ENCODE assay signal across 8 cellular contexts in genomic region chr4:8419222-8420041, GRCh38. TPM values are rescaled to one million over a fixed set of nuclear protein-coding genes. Genes with fewer than 3 reads are reported as not detected.
DNase-seq lines count a peak whose midpoint lies in the region; ATAC-seq and TF ChIP-seq lines count a peak whose summit lies in the region.

No MANE protein-coding gene starts in this region.

- no peaks in the 10 kb centered on the region for H3K36me3 ChIP-seq in hepatocyte (replicated peaks; ENCODE audit: insufficient read depth, low read depth)

- H3K27me3 Mint-ChIP-seq in activated CD8-positive, alpha-beta memory T cell treated with anti-CD3 and anti-CD28 coated beads, Interleukin-2, amount 10 ng/mL, durations not matched to agents 7 days and 5 days = no peaks in the 10 kb centered on the region
- H3K27me3 Mint-ChIP-seq in memory B cell = no peaks in the 10 kb centered on the region

- H3K4me3 Mint-ChIP-seq in activated CD8-positive, alpha-beta memory T cell treated with anti-CD3 and anti-CD28 coated beads, Interleukin-2, amount 10 ng/mL, durations not matched to agents 7 days and 5 days = no peak overlapping the region
- no peak overlapping the region for H3K4me3 Mint-ChIP-seq in memory B cell

- DNase-seq in activated CD8-positive, alpha-beta memory T cell treated with anti-CD3 and anti-CD28 coated beads, Interleukin-2, amount 10 ng/mL, durations not matched to agents 7 days and 5 days = peak; percentile 70
- DNase-seq in memory B cell (ENCODE audit: low spot score in 2 of 2) (no peak), NCI-H69 (lab: John Stamatoyannopoulos, UW) (no peak), hepatocyte (ENCODE audit: low spot score) (no peak)

- no peaks in the 10 kb centered on the region for H4K20me1 ChIP-seq in hepatocyte (ENCODE audit: insufficient read depth, poor library complexity, severe bottlenecking)

- TF ChIP-seq CTCF in hepatocyte (IDR thresholded peaks at IDR 0.05; ENCODE audit: poor library complexity) = no peak

- no peaks in the 10 kb centered on the region for H3K4me1 ChIP-seq in hepatocyte (ENCODE audit: insufficient read depth)

- no peak overlapping the region for H3K27ac ChIP-seq in hepatocyte

- H3K9me2 ChIP-seq in hepatocyte (replicated peaks; ENCODE audit: insufficient read depth) = no peaks in the 10 kb centered on the region

- peak overlapping the region; percentile 63 for H3K27ac Mint-ChIP-seq in activated CD8-positive, alpha-beta memory T cell treated with anti-CD3 and anti-CD28 coated beads, Interleukin-2, amount 10 ng/mL, durations not matched to agents 7 days and 5 days
- H3K27ac Mint-ChIP-seq in memory B cell = peak overlapping the region; percentile 2

- no peak overlapping the region for H3K4me2 ChIP-seq in hepatocyte

- H3K9me3 ChIP-seq in hepatocyte (ENCODE audit: low read depth) = no peaks in the 10 kb centered on the region

- no peak overlapping the region for H2AFZ ChIP-seq in hepatocyte

- no peaks in the 10 kb centered on the region for H3K9me3 Mint-ChIP-seq in activated CD8-positive, alpha-beta memory T cell treated with anti-CD3 and anti-CD28 coated beads, Interleukin-2, amount 10 ng/mL, durations not matched to agents 7 days and 5 days (ENCODE audit: low read depth)
- H3K9me3 Mint-ChIP-seq in memory B cell = no peaks in the 10 kb centered on the region

- H3K36me3 Mint-ChIP-seq in activated CD8-positive, alpha-beta memory T cell treated with anti-CD3 and anti-CD28 coated beads, Interleukin-2, amount 10 ng/mL, durations not matched to agents 7 days and 5 days = peaks cover 5% of the 10 kb centered on the region
- H3K36me3 Mint-ChIP-seq in memory B cell = peaks cover 11% of the 10 kb centered on the region

- peaks cover 16% of the 10 kb centered on the region for H3K4me1 Mint-ChIP-seq in activated CD8-positive, alpha-beta memory T cell treated with anti-CD3 and anti-CD28 coated beads, Interleukin-2, amount 10 ng/mL, durations not matched to agents 7 days and 5 days
- peaks cover 10% of the 10 kb centered on the region for H3K4me1 Mint-ChIP-seq in memory B cell

- CTCF ChIA-PET in activated CD8-positive, alpha-beta memory T cell treated with anti-CD3 and anti-CD28 coated beads, Interleukin-2, amount 10 ng/mL, durations not matched to agents 7 days and 5 days (lab: Charles Lee) = interaction anchor here (0.7 to 1.6 kb wide), 3 partner anchors 9 to 617 kb away, joined by 3 read pairs; no protein-coding TSS in a partner anchor

- peak; percentile 67 for ATAC-seq in GM18870 (IDR thresholded peaks at IDR 0.05; ENCODE audit: unreplicated experiment)
- ATAC-seq in HG02884 (IDR thresholded peaks at IDR 0.05; ENCODE audit: unreplicated experiment) = peak; percentile 85
- ATAC-seq in activated CD8-positive, alpha-beta memory T cell treated with anti-CD3 and anti-CD28 coated beads, Interleukin-2, amount 10 ng/mL, durations not matched to agents 7 days and 5 days = peak; percentile 89
- ATAC-seq in memory B cell (ENCODE audit: low read depth) = peak; percentile 34
- ATAC-seq in HG03354 (IDR thresholded peaks at IDR 0.05; ENCODE audit: poor library complexity, severe bottlenecking, unreplicated experiment) = no peak
- ATAC-seq in GM18519 (IDR thresholded peaks at IDR 0.05; ENCODE audit: low FRiP score, unreplicated experiment) = no peak

- H3K27me3 ChIP-seq in hepatocyte = no peaks in the 10 kb centered on the region

- 86% methylated on average over 12 of the region's 12 CpGs for WGBS in hepatocyte (ENCODE audit: low lambda C conversion rate, missing lambda C conversion rate)

- H3K4me3 ChIP-seq in hepatocyte = no peak overlapping the region

- H3K79me2 ChIP-seq in hepatocyte = peaks cover 13% of the 10 kb centered on the region

RNA-seq across cellular contexts. Expression of gene ACOX3, which starts 21.1 kb away (rescaled TPM):
- total RNA-seq in activated CD8-positive, alpha-beta memory T cell treated with anti-CD3 and anti-CD28 coated beads, Interleukin-2, amount 10 ng/mL, durations not matched to agents 7 days and 5 days = 10 to 100 TPM; 11.7 to 13.0 TPM
- total RNA-seq in hepatocyte = 21.0 and 22.5 TPM in 2 replicates
- polyA plus RNA-seq in hepatocyte = 13.9 and 17.6 TPM in 2 replicates

RNA-seq across cellular contexts. Expression of gene TRMT44, which starts 21.1 kb away (rescaled TPM):
- total RNA-seq in activated CD8-positive, alpha-beta memory T cell treated with anti-CD3 and anti-CD28 coated beads, Interleukin-2, amount 10 ng/mL, durations not matched to agents 7 days and 5 days = 10 to 100 TPM; 20.5 to 24.5 TPM
- 13.2 and 20.1 TPM in 2 replicates for total RNA-seq in hepatocyte
- polyA plus RNA-seq in hepatocyte = 8.2 and 13.2 TPM in 2 replicates

Comparison
In these comparisons a context has a peak if more than half of its experiments do, and no peak if none do; other contexts are left out.
1. ATAC-seq: peak in GM18870 (single experiment), HG02884 (single experiment), activated CD8-positive, alpha-beta memory T cell treated with anti-CD3 and anti-CD28 coated beads, Interleukin-2, amount 10 ng/mL, durations not matched to agents 7 days and 5 days (single experiment) and memory B cell (single experiment); none in HG03354 (single experiment) and GM18519 (single experiment).